Comparison of ENCODE assay signal across 18 cellular contexts in the genomic region with DNA sequence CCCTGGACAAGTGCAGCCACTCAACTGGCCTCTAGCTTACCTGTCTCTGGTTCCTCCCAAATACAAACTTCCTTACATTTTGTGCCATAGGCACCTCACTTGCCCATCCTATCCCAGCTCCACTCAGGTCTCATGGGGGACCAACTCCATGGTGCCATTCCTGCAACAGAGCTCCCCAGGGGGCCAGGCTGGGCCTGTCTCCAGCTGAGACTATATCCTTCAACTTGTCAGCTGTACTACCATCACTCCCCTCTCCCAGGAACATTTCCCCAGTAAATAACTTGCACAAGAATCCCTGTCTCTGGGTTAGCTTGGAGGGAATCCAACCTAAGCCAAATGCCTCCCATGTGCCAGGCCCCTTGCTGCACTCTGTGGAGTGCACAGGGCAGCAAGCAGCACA. TPM values are rescaled to one million over a fixed set of nuclear protein-coding genes. Genes with fewer than 3 reads are reported as not detected.
DNase-seq lines count a peak whose midpoint lies in the region; ATAC-seq and TF ChIP-seq lines count a peak whose summit lies in the region.
"Had no signal": no experiment of that assay in that cellular context is flagged by ENCODE, and none has a peak within 500 bp of the region (broad histone marks: within the 10 kb centered on the region; RNA-seq: fewer than 3 reads in every experiment).

No MANE protein-coding gene starts in this region.

- no peaks in the 10 kb centered on the region for H3K9me3 Mint-ChIP-seq in neural progenitor cell
- H3K9me3 Mint-ChIP-seq: CD14-positive monocyte; CD4-positive, alpha-beta memory T cell had no signal

- H3K27ac Mint-ChIP-seq in neural progenitor cell, result no peak overlapping the region
- H3K27ac Mint-ChIP-seq: CD4-positive, alpha-beta memory T cell had no signal

- H3K4me2 ChIP-seq in neural progenitor cell, result no peak overlapping the region
- H3K4me2 ChIP-seq: BLaER1 had no signal

- no peaks in the 10 kb centered on the region for H4K20me1 ChIP-seq in neural progenitor cell (ENCODE audit: low read depth)
- H4K20me1 ChIP-seq: BLaER1 had no signal

- H3K27me3 ChIP-seq in right atrium auricular region (no peaks in the 10 kb centered on the region), neural progenitor cell (no peaks in the 10 kb centered on the region)
- H3K27me3 ChIP-seq: BLaER1 had no signal

- H3K4me3 Mint-ChIP-seq in neural progenitor cell, result peak overlapping the region; percentile 6
- H3K4me3 Mint-ChIP-seq: CD14-positive monocyte; CD4-positive, alpha-beta memory T cell had no signal

- no peaks in the 10 kb centered on the region for H3K36me3 Mint-ChIP-seq in neural progenitor cell
- H3K36me3 Mint-ChIP-seq: CD14-positive monocyte; CD4-positive, alpha-beta memory T cell had no signal

- H3K36me3 ChIP-seq in right atrium auricular region (no peaks in the 10 kb centered on the region), neural progenitor cell (no peaks in the 10 kb centered on the region)
- H3K36me3 ChIP-seq: BLaER1 had no signal

- ATAC-seq in HG02981 (IDR thresholded peaks at IDR 0.05; ENCODE audit: unreplicated experiment) (no peak), HG03108 (IDR thresholded peaks at IDR 0.05; ENCODE audit: unreplicated experiment) (no peak)
- ATAC-seq: HCT116 had no signal

- H3K4me3 ChIP-seq in right atrium auricular region (no peak overlapping the region), neural progenitor cell (no peak overlapping the region)
- H3K4me3 ChIP-seq: BLaER1, GM23248 had no signal

- peaks cover 9% of the 10 kb centered on the region for H3K4me1 Mint-ChIP-seq in neural progenitor cell
- H3K4me1 Mint-ChIP-seq: CD14-positive monocyte; CD4-positive, alpha-beta memory T cell had no signal

- TF ChIP-seq CTCF in right atrium auricular region (IDR thresholded peaks at IDR 0.05) (no peak), neural progenitor cell (IDR thresholded peaks at IDR 0.05) (no peak)

- no peak overlapping the region for H2AFZ ChIP-seq in neural progenitor cell (replicated peaks)
- H2AFZ ChIP-seq: GM23248 had no signal

- no peaks in the 10 kb centered on the region for H3K9me3 ChIP-seq in right atrium auricular region
- H3K9me3 ChIP-seq in neural progenitor cell (ENCODE audit: low read depth), result no peaks in the 10 kb centered on the region
- H3K9me3 ChIP-seq: BLaER1 had no signal

- H3K4me1 ChIP-seq in right atrium auricular region (no peaks in the 10 kb centered on the region), neural progenitor cell (peaks cover 2% of the 10 kb centered on the region)

- no peaks in the 10 kb centered on the region for H3K79me2 ChIP-seq in neural progenitor cell (ENCODE audit: low read depth)

- peak; percentile 28 for DNase-seq in activated CD8-positive, alpha-beta memory T cell treated with anti-CD3 and anti-CD28 coated beads for 24 hours
- no peak for DNase-seq in activated CD8-positive, alpha-beta memory T cell treated with anti-CD3 and anti-CD28 coated beads, Interleukin-2, amount 50 U/mL, for 4 hours
- peak; percentile 46 for DNase-seq in right atrium auricular region (ENCODE audit: low spot score)
- DNase-seq in cardiac septum (ENCODE audit: low spot score), result no peak
- DNase-seq in neural progenitor cell (ENCODE audit: low spot score), result no peak
- DNase-seq in NCI-H2196 (lab: John Stamatoyannopoulos, UW; ENCODE audit: unreplicated experiment), result no peak
- DNase-seq: 8988T; CD4-positive, alpha-beta memory T cell; DMS79 treated with DMSO at 0.1 percent for 48 hours; GF-D8; GM23248 had no signal

- H3K9ac ChIP-seq in neural progenitor cell, result no peak overlapping the region
- H3K9ac ChIP-seq: BLaER1, GM23248 had no signal

- peaks cover 14% of the 10 kb centered on the region for H3K27me3 Mint-ChIP-seq in neural progenitor cell (ENCODE audit: insufficient read depth, low read depth)

- intact Hi-C loops in cardiac septum (cut with DNase I), result no loop called here

- no peak overlapping the region for H3K27ac ChIP-seq in right atrium auricular region
- no peak overlapping the region for H3K27ac ChIP-seq in neural progenitor cell
- H3K27ac ChIP-seq: BLaER1, GM23248 had no signal

- H3F3A ChIP-seq in neural progenitor cell (ENCODE audit: low read depth), result no peaks in the 10 kb centered on the region

RNA-seq across cellular contexts. Expression of a gene that starts 33.2 kb away (rescaled TPM):
- total RNA-seq in right atrium auricular region (1 to 10 TPM; 1.2 to 7.5 TPM), cardiac septum (not detected), neural progenitor cell (ENCODE audit: low replicate concordance) (0.22 TPM in 1 of 2 replicates, not detected in the other)
- total RNA-seq: A673; CD4-positive, alpha-beta memory T cell; GM23248; HT1080 had no signal

Comparison
In these comparisons a context has a peak if more than half of its experiments do, and no peak if none do; other contexts are left out.
1. DNase-seq: peak in activated CD8-positive, alpha-beta memory T cell treated with anti-CD3 and anti-CD28 coated beads for 24 hours (single experiment) and right atrium auricular region (single experiment); none in activated CD8-positive, alpha-beta memory T cell treated with anti-CD3 and anti-CD28 coated beads, Interleukin-2, amount 50 U/mL, for 4 hours (single experiment), cardiac septum (single experiment), neural progenitor cell (single experiment) and NCI-H2196 (single experiment).